Comparison of ENCODE assay signal across 14 cellular contexts in genomic region chr5:52269853-52270252, GRCh38.
DNase-seq lines count a peak whose midpoint lies in the region; ATAC-seq and TF ChIP-seq lines count a peak whose summit lies in the region.
"Had no signal": no experiment of that assay in that cellular context is flagged by ENCODE, and none has a peak within 500 bp of the region (broad histone marks: within the 10 kb centered on the region; RNA-seq: fewer than 3 reads in every experiment).

No MANE protein-coding gene starts in this region.

- H3K4me2 ChIP-seq in KMS-11: peak overlapping the region; percentile 5; the same call in 1 of the 2 replicates

- no peak for ATAC-seq in HG02885 (IDR thresholded peaks at IDR 0.05; ENCODE audit: poor library complexity, unreplicated experiment)
- ATAC-seq in HG02763 (IDR thresholded peaks at IDR 0.05; ENCODE audit: unreplicated experiment): no peak
- ATAC-seq: foreskin keratinocyte; Right ventricle myocardium inferior; stimulated activated naive CD8-positive, alpha-beta T cell treated with anti-CD3 and anti-CD28 coated beads, Interleukin-15, Interleukin-2, amounts not matched to agents 100 U/mL and 50 U/mL, for 24 hours had no signal

- H3K36me3 ChIP-seq in ACC112 (ENCODE audit: insufficient read depth, low read length) (no peaks in the 10 kb centered on the region), KMS-11 (ENCODE audit: insufficient read depth) (no peaks in the 10 kb centered on the region)
- H3K36me3 ChIP-seq: vagina had no signal

- H3K79me2 ChIP-seq in ACC112 (ENCODE audit: control insufficient read depth, insufficient read depth, low read length, unreplicated experiment): no peaks in the 10 kb centered on the region
- no peaks in the 10 kb centered on the region for H3K79me2 ChIP-seq in KMS-11 (ENCODE audit: insufficient read depth, low read depth)

- H4K20me1 ChIP-seq in KMS-11 (ENCODE audit: insufficient read depth): no peaks in the 10 kb centered on the region

- TF ChIP-seq CTCF in KMS-11 (conservative IDR thresholded peaks at IDR 0.05; ENCODE audit: low read depth, low read length): no peak

- H3K4me3 ChIP-seq in ACC112 (ENCODE audit: low read depth, low read length): peak overlapping the region; percentile 69
- no peak overlapping the region for H3K4me3 ChIP-seq in KMS-11 (IDR thresholded peaks at IDR 0.05; ENCODE audit: insufficient read depth, low read depth, low read length)
- H3K4me3 ChIP-seq: vagina had no signal

- H3K27me3 ChIP-seq in ACC112 (ENCODE audit: insufficient read depth, low read length) (no peaks in the 10 kb centered on the region), KMS-11 (ENCODE audit: insufficient read depth, low read depth) (no peaks in the 10 kb centered on the region)
- H3K27me3 ChIP-seq: foreskin keratinocyte, vagina had no signal

- DNase-seq in NCI-H774 (lab: John Stamatoyannopoulos, UW) (peak; percentile 75), globus pallidus (ENCODE audit: low spot score) (peak; percentile 1)
- no peak for DNase-seq in activated effector memory CD4-positive, alpha-beta T cell treated with anti-CD3 and anti-CD28 coated beads, Interleukin-2, amount 50 U/mL, for 16 hours
- no peak for DNase-seq in activated T-cell treated with anti-CD3 and anti-CD28 coated beads, Interleukin-2, amount 50 U/mL, for 1 hour
- DNase-seq: endodermal cell; foreskin keratinocyte; NCI-H526 treated with DMSO at 0.1 percent for 48 hours; stimulated activated naive CD8-positive, alpha-beta T cell treated with anti-CD3 and anti-CD28 coated beads, Interleukin-15, Interleukin-2, amounts not matched to agents 100 U/mL and 50 U/mL, for 24 hours had no signal

- no peak overlapping the region for H3K9ac ChIP-seq in KMS-11

- H2AFZ ChIP-seq in ACC112 (ENCODE audit: low read length, unreplicated experiment) (no peak overlapping the region), KMS-11 (ENCODE audit: low read depth) (peak overlapping the region; percentile 44; the same call in 1 of the 2 replicates)

- H3K4me1 ChIP-seq in ACC112 (ENCODE audit: control insufficient read depth, insufficient read depth, low read length, unreplicated experiment) (no peaks in the 10 kb centered on the region), KMS-11 (ENCODE audit: low read depth, poor library complexity, severe bottlenecking) (no peaks in the 10 kb centered on the region)
- H3K4me1 ChIP-seq: foreskin keratinocyte, vagina had no signal

- H3K27ac ChIP-seq in ACC112 (ENCODE audit: low read depth, low read length) (no peak overlapping the region), KMS-11 (no peak overlapping the region)
- H3K27ac ChIP-seq: foreskin keratinocyte, vagina had no signal

Comparison
In these comparisons a context has a peak if more than half of its experiments do, and no peak if none do; other contexts are left out.
1. DNase-seq: peak in NCI-H774 (single experiment) and globus pallidus (single experiment); none in activated effector memory CD4-positive, alpha-beta T cell treated with anti-CD3 and anti-CD28 coated beads, Interleukin-2, amount 50 U/mL, for 16 hours (single experiment) and activated T-cell treated with anti-CD3 and anti-CD28 coated beads, Interleukin-2, amount 50 U/mL, for 1 hour (single experiment).